ENCODE assay signal across 20 cellular contexts in genomic region chr4:147345662-147346061, GRCh38.
DNase-seq lines count a peak whose midpoint lies in the region; ATAC-seq, FAIRE-seq and TF ChIP-seq lines count a peak whose summit lies in the region.
"Had no signal": no experiment of that assay in that cellular context is flagged by ENCODE, and none has a peak within 500 bp of the region (broad histone marks: within the 10 kb centered on the region; RNA-seq: fewer than 3 reads in every experiment).

No MANE protein-coding gene starts in this region.

- H3K4me3 ChIP-seq in epithelial cell of esophagus (ENCODE audit: low read length) = no peak overlapping the region
- H3K4me3 ChIP-seq: BLaER1, GM23248 had no signal

- H3K4me3 Mint-ChIP-seq in mesothelial cell of epicardium = no peak overlapping the region
- H3K4me3 Mint-ChIP-seq: B cell; CD4-positive, CD25-positive, alpha-beta regulatory T cell; CD8-positive, alpha-beta T cell had no signal

- peak overlapping the region; percentile 36 for H3K27ac Mint-ChIP-seq in mesothelial cell of epicardium
- H3K27ac Mint-ChIP-seq: B cell; CD4-positive, CD25-positive, alpha-beta regulatory T cell; CD8-positive, alpha-beta T cell had no signal

- TF ChIP-seq CTCF in epithelial cell of esophagus (IDR thresholded peaks at IDR 0.05; ENCODE audit: insufficient read depth, low read depth, low read length, missing control alignments) (no peak), mesothelial cell of epicardium (IDR thresholded peaks at IDR 0.05; ENCODE audit: unreplicated experiment) (no peak)

- DNase-seq in RCC 7860 (ENCODE audit: low spot score) = peak; percentile 3
- DNase-seq in epithelial cell of esophagus (ENCODE audit: low read depth) = peak; percentile 31
- DNase-seq in mesothelial cell of epicardium (ENCODE audit: low spot score in 2 of 2, unreplicated experiment in 2 of 2) = no peak
- no peak for DNase-seq in middle frontal gyrus (ENCODE audit: extremely low spot score, low spot score)
- no peak for DNase-seq in HK-2 (ENCODE audit: unreplicated experiment)
- DNase-seq: Caco-2; CD4-positive, CD25-positive, alpha-beta regulatory T cell; CD8-positive, alpha-beta T cell; DMS153; DND-41; GM23248; H7; HCEC 1CT had no signal

- peaks cover 13% of the 10 kb centered on the region for H3K9me3 Mint-ChIP-seq in mesothelial cell of epicardium
- H3K9me3 Mint-ChIP-seq: CD8-positive, alpha-beta T cell had no signal

- H3K27me3 Mint-ChIP-seq in mesothelial cell of epicardium (ENCODE audit: low read depth) = no peaks in the 10 kb centered on the region
- H3K27me3 Mint-ChIP-seq: B cell; CD4-positive, CD25-positive, alpha-beta regulatory T cell had no signal

- no peak for FAIRE-seq in RCC 7860 (lab: Jason Lieb, UNC)
- FAIRE-seq: G401.6, GM12892, GM19239, H1 had no signal

- H3K36me3 Mint-ChIP-seq in mesothelial cell of epicardium = peaks cover 15% of the 10 kb centered on the region
- H3K36me3 Mint-ChIP-seq: CD4-positive, CD25-positive, alpha-beta regulatory T cell; CD8-positive, alpha-beta T cell had no signal

- peaks cover 47% of the 10 kb centered on the region for H3K4me1 Mint-ChIP-seq in mesothelial cell of epicardium
- H3K4me1 Mint-ChIP-seq: B cell; CD4-positive, CD25-positive, alpha-beta regulatory T cell had no signal

- ATAC-seq in HG02970 (IDR thresholded peaks at IDR 0.05; ENCODE audit: low FRiP score, unreplicated experiment) = no peak
- ATAC-seq: CD8-positive, alpha-beta T cell had no signal

Comparison
In these comparisons a context has a peak if more than half of its experiments do, and no peak if none do; other contexts are left out.
1. DNase-seq: peak in RCC 7860 (single experiment) and epithelial cell of esophagus (single experiment); none in mesothelial cell of epicardium (0 of 2), middle frontal gyrus (single experiment) and HK-2 (single experiment).